Comparison of ENCODE assay signal across 17 cellular contexts in genomic region chr21:26441081-26441610, GRCh38.
"Had no signal": no experiment of that assay in that cellular context is flagged by ENCODE, and none has a peak within 500 bp of the region (broad histone marks: within the 10 kb centered on the region; RNA-seq: fewer than 3 reads in every experiment).

No MANE protein-coding gene starts in this region.

- H3K36me3 ChIP-seq: tibial artery, uterus had no signal

- H3K4me3 ChIP-seq: mucosa of descending colon, tibial artery, uterus had no signal

- DNase-seq: activated CD4-positive, alpha-beta memory T cell treated with anti-CD3 and anti-CD28 coated beads, Interleukin-2, amount 10 ng/mL, durations not matched to agents 7 days and 5 days; activated CD4-positive, alpha-beta T cell treated with anti-CD3 and anti-CD28 coated beads for 36 hours; activated gamma-delta T cell treated with Interleukin-2 at 50 U/mL for 16 hours; activated naive CD8-positive, alpha-beta T cell treated with anti-CD3 and anti-CD28 coated beads, Interleukin-2, amount 10 ng/mL, durations not matched to agents 7 days and 5 days; activated T-cell treated with anti-CD3 and anti-CD28 coated beads, Interleukin-2, amount 50 U/mL, for 48 hours; dermis blood vessel endothelial cell; effector memory CD8-positive, alpha-beta T cell; mucosa of descending colon; natural killer cell; occipital lobe; stimulated activated CD4-positive, alpha-beta T cell treated with anti-CD3 and anti-CD28 coated beads, Interleukin-2, amount 100 ng/mL, for 48 hours; stimulated activated naive B cell treated with anti-CD40 and anti-IgM and Interleukin-4, amounts not matched to agents 10 μg/mL and 1 μg/mL and 100 μg/mL, for 72 hours; T-cell; T-helper 9 cell; tibial artery; uterus had no signal

- H3K36me3 Mint-ChIP-seq: activated naive CD8-positive, alpha-beta T cell treated with anti-CD3 and anti-CD28 coated beads, Interleukin-2, amount 10 ng/mL, durations not matched to agents 7 days and 5 days; natural killer cell; stimulated activated naive B cell treated with anti-CD40 and anti-IgM and Interleukin-4, amounts not matched to agents 10 μg/mL and 1 μg/mL and 100 μg/mL, for 72 hours; T-cell had no signal

- ATAC-seq: activated CD4-positive, alpha-beta T cell treated with anti-CD3 and anti-CD28 coated beads for 36 hours; effector memory CD8-positive, alpha-beta T cell; left lobe of liver; mucosa of descending colon; natural killer cell; stimulated activated naive B cell treated with anti-CD40 and anti-IgM and Interleukin-4, amounts not matched to agents 10 μg/mL and 1 μg/mL and 100 μg/mL, for 72 hours; T-cell had no signal

- H3K9me3 ChIP-seq: mucosa of descending colon, tibial artery, uterus had no signal

- H3K27ac Mint-ChIP-seq: activated CD4-positive, alpha-beta memory T cell treated with anti-CD3 and anti-CD28 coated beads, Interleukin-2, amount 10 ng/mL, durations not matched to agents 7 days and 5 days; activated CD4-positive, alpha-beta T cell treated with anti-CD3 and anti-CD28 coated beads for 36 hours; activated naive CD8-positive, alpha-beta T cell treated with anti-CD3 and anti-CD28 coated beads, Interleukin-2, amount 10 ng/mL, durations not matched to agents 7 days and 5 days; effector memory CD8-positive, alpha-beta T cell; natural killer cell; stimulated activated naive B cell treated with anti-CD40 and anti-IgM and Interleukin-4, amounts not matched to agents 10 μg/mL and 1 μg/mL and 100 μg/mL, for 72 hours; T-cell had no signal

- H3K4me1 ChIP-seq: uterus had no signal

- H3K4me1 Mint-ChIP-seq: activated CD4-positive, alpha-beta memory T cell treated with anti-CD3 and anti-CD28 coated beads, Interleukin-2, amount 10 ng/mL, durations not matched to agents 7 days and 5 days; activated CD4-positive, alpha-beta T cell treated with anti-CD3 and anti-CD28 coated beads for 36 hours; activated naive CD8-positive, alpha-beta T cell treated with anti-CD3 and anti-CD28 coated beads, Interleukin-2, amount 10 ng/mL, durations not matched to agents 7 days and 5 days; natural killer cell; T-cell had no signal

- H3K9me3 Mint-ChIP-seq: activated naive CD8-positive, alpha-beta T cell treated with anti-CD3 and anti-CD28 coated beads, Interleukin-2, amount 10 ng/mL, durations not matched to agents 7 days and 5 days; stimulated activated naive B cell treated with anti-CD40 and anti-IgM and Interleukin-4, amounts not matched to agents 10 μg/mL and 1 μg/mL and 100 μg/mL, for 72 hours; T-cell had no signal

- H3K27me3 Mint-ChIP-seq: activated CD4-positive, alpha-beta memory T cell treated with anti-CD3 and anti-CD28 coated beads, Interleukin-2, amount 10 ng/mL, durations not matched to agents 7 days and 5 days; effector memory CD8-positive, alpha-beta T cell had no signal

- H3K27ac ChIP-seq: tibial artery, uterus had no signal

- H3K4me3 Mint-ChIP-seq: activated CD4-positive, alpha-beta memory T cell treated with anti-CD3 and anti-CD28 coated beads, Interleukin-2, amount 10 ng/mL, durations not matched to agents 7 days and 5 days; activated CD4-positive, alpha-beta T cell treated with anti-CD3 and anti-CD28 coated beads for 36 hours; activated naive CD8-positive, alpha-beta T cell treated with anti-CD3 and anti-CD28 coated beads, Interleukin-2, amount 10 ng/mL, durations not matched to agents 7 days and 5 days; effector memory CD8-positive, alpha-beta T cell; natural killer cell; stimulated activated naive B cell treated with anti-CD40 and anti-IgM and Interleukin-4, amounts not matched to agents 10 μg/mL and 1 μg/mL and 100 μg/mL, for 72 hours; T-cell had no signal

- H3K27me3 ChIP-seq: tibial artery, uterus had no signal
